24 cellular contexts compared by ENCODE assay signal in genomic region chr1:9085306-9085940, GRCh38. TPM values are rescaled to one million over a fixed set of nuclear protein-coding genes. Genes with fewer than 3 reads are reported as not detected.
DNase-seq lines count a peak whose midpoint lies in the region; ATAC-seq, FAIRE-seq and TF ChIP-seq lines count a peak whose summit lies in the region.
"Had no signal": no experiment of that assay in that cellular context is flagged by ENCODE, and none has a peak within 500 bp of the region (broad histone marks: within the 10 kb centered on the region; RNA-seq: fewer than 3 reads in every experiment).

No MANE protein-coding gene starts in this region.

- H3K9ac ChIP-seq in astrocyte (ENCODE audit: low read length) (no peak overlapping the region), smooth muscle cell (ENCODE audit: low read depth) (no peak overlapping the region)

- H3K4me1 Mint-ChIP-seq in astrocyte (ENCODE audit: low read depth, unreplicated experiment) (peaks cover 17% of the 10 kb centered on the region), T-helper 17 cell (peaks cover 3% of the 10 kb centered on the region)
- peaks cover 0 to 7% (median 5%) of the 10 kb centered on the region in 3 donors for H3K4me1 Mint-ChIP-seq in CD8-positive, alpha-beta memory T cell

- peaks cover 10% of the 10 kb centered on the region for H3F3A ChIP-seq in smooth muscle cell (ENCODE audit: low read depth)

- H3K36me3 ChIP-seq in astrocyte (ENCODE audit: insufficient read depth, low read length) (no peaks in the 10 kb centered on the region), hepatocyte (replicated peaks; ENCODE audit: insufficient read depth, low read depth) (no peaks in the 10 kb centered on the region), smooth muscle cell (ENCODE audit: low read depth) (no peaks in the 10 kb centered on the region)
- no peaks in the 10 kb centered on the region for H3K36me3 ChIP-seq in CD8-positive, alpha-beta memory T cell (ENCODE audit: insufficient read depth, low read length)
- H3K36me3 ChIP-seq: brain microvascular endothelial cell, left lung, stomach, upper lobe of right lung had no signal

- peaks cover 5% of the 10 kb centered on the region for H3K9me3 ChIP-seq in astrocyte (ENCODE audit: insufficient read depth, low read depth, low read length)
- no peaks in the 10 kb centered on the region for H3K9me3 ChIP-seq in hepatocyte (ENCODE audit: low read depth)
- H3K9me3 ChIP-seq in smooth muscle cell (replicated peaks; ENCODE audit: low read depth): no peaks in the 10 kb centered on the region
- no peaks in the 10 kb centered on the region for H3K9me3 ChIP-seq in T-helper 17 cell (ENCODE audit: control insufficient read depth, low read length, poor library complexity, severe bottlenecking)
- no peaks in the 10 kb centered on the region for H3K9me3 ChIP-seq in CD8-positive, alpha-beta memory T cell (ENCODE audit: low read length)
- H3K9me3 ChIP-seq: left lung, mucosa of descending colon, stomach, upper lobe of right lung had no signal

- peaks cover 7% of the 10 kb centered on the region for H3K9me3 Mint-ChIP-seq in astrocyte (ENCODE audit: unreplicated experiment)
- H3K9me3 Mint-ChIP-seq in CD8-positive, alpha-beta memory T cell: peaks cover 0 to 2% (median 0%) of the 10 kb centered on the region in 5 donors

- WGBS in hepatocyte (ENCODE audit: low lambda C conversion rate, missing lambda C conversion rate): 54% methylated on average over 7 of the region's 7 CpGs
- 57% methylated on average over 7 of the region's 7 CpGs for WGBS in smooth muscle cell (ENCODE audit: low lambda C conversion rate)

- H3K4me3 ChIP-seq in HL-60 (replicated peaks; ENCODE audit: insufficient read depth, low read length) (no peak overlapping the region), astrocyte (ENCODE audit: insufficient read depth, low read depth, low read length) (no peak overlapping the region), hepatocyte (no peak overlapping the region), smooth muscle cell (no peak overlapping the region)
- no peak overlapping the region for H3K4me3 ChIP-seq in CD8-positive, alpha-beta memory T cell (ENCODE audit: low read length)
- H3K4me3 ChIP-seq: left lung, mucosa of descending colon, stomach, upper lobe of right lung had no signal

- DNase-seq in HL-60 (ENCODE audit: low read depth in 1 of 2, low spot score in 1 of 2) (peak in 1 of 2 experiments; percentile 21), astrocyte (ENCODE audit: low read depth) (peak; percentile 45), hepatocyte (ENCODE audit: low spot score) (no peak), smooth muscle cell (lab: John Stamatoyannopoulos, UW; ENCODE audit: unreplicated experiment) (no peak), T-helper 17 cell (no peak)
- DNase-seq in CD8-positive, alpha-beta memory T cell: no peak
- DNase-seq: activated CD4-positive, CD25-positive, alpha-beta regulatory T cell treated with anti-CD3 and anti-CD28 coated beads, Interleukin-2, amount 50 U/mL, for 72 hours; AML-193; dermis blood vessel endothelial cell; GDM1; left lung; occipital lobe; OCI-M1; stimulated activated CD4-positive, alpha-beta T cell treated with anti-CD3 and anti-CD28 coated beads, Interleukin-2, amount 100 ng/mL, for 24 hours; stomach; T-helper 9 cell; upper lobe of right lung had no signal

- H3K4me2 ChIP-seq in astrocyte (ENCODE audit: low read length) (no peak overlapping the region), hepatocyte (no peak overlapping the region), smooth muscle cell (peak overlapping the region; percentile 55)

- CTCF ChIA-PET in CD8-positive, alpha-beta memory T cell (lab: Charles Lee): interaction anchor here (0.7 kb wide), 1 partner anchor 11 kb away, joined by 3 read pairs; no protein-coding TSS in a partner anchor

- H3K27ac ChIP-seq in HL-60 (replicated peaks) (peak overlapping the region; percentile 57), astrocyte (ENCODE audit: low read depth, low read length) (no peak overlapping the region), hepatocyte (peak overlapping the region; percentile 39), smooth muscle cell (ENCODE audit: low read depth) (peak overlapping the region; percentile 8)
- no peak overlapping the region for H3K27ac ChIP-seq in CD8-positive, alpha-beta memory T cell (ENCODE audit: low read depth, low read length)
- H3K27ac ChIP-seq: brain microvascular endothelial cell, upper lobe of right lung had no signal

- H3K4me1 ChIP-seq in astrocyte (ENCODE audit: insufficient read depth, low read length) (peaks cover 23% of the 10 kb centered on the region), hepatocyte (ENCODE audit: insufficient read depth) (peaks cover 11% of the 10 kb centered on the region), smooth muscle cell (ENCODE audit: low read depth) (peaks cover 5% of the 10 kb centered on the region)
- H3K4me1 ChIP-seq in CD8-positive, alpha-beta memory T cell (ENCODE audit: insufficient read depth, low read length): no peaks in the 10 kb centered on the region

- H4K20me1 ChIP-seq in astrocyte (ENCODE audit: insufficient read depth, low read length) (no peaks in the 10 kb centered on the region), hepatocyte (ENCODE audit: insufficient read depth, poor library complexity, severe bottlenecking) (no peaks in the 10 kb centered on the region), smooth muscle cell (ENCODE audit: low read depth) (no peaks in the 10 kb centered on the region)

- TF ChIP-seq CTCF in HL-60 (IDR thresholded peaks at IDR 0.05; ENCODE audit: insufficient read depth, low read length) (no peak), astrocyte (IDR thresholded peaks at IDR 0.05; ENCODE audit: insufficient read depth, low read depth, low read length) (no peak), hepatocyte (IDR thresholded peaks at IDR 0.05; ENCODE audit: poor library complexity) (no peak), smooth muscle cell (IDR thresholded peaks at IDR 0.05; ENCODE audit: borderline replicate concordance, insufficient read depth, poor library complexity, severe bottlenecking) (no peak)

- H3K79me2 ChIP-seq in astrocyte (ENCODE audit: insufficient read depth, low read length) (no peaks in the 10 kb centered on the region), hepatocyte (no peaks in the 10 kb centered on the region), smooth muscle cell (ENCODE audit: low read depth) (no peaks in the 10 kb centered on the region)

- peaks cover 2% of the 10 kb centered on the region for H3K36me3 Mint-ChIP-seq in astrocyte (ENCODE audit: low read depth, unreplicated experiment)
- peaks cover 3% of the 10 kb centered on the region for H3K36me3 Mint-ChIP-seq in T-helper 17 cell (ENCODE audit: low read depth)
- peaks cover 0 to 5% (median 0%) of the 10 kb centered on the region in 3 donors for H3K36me3 Mint-ChIP-seq in CD8-positive, alpha-beta memory T cell
- H3K36me3 Mint-ChIP-seq: activated naive CD8-positive, alpha-beta T cell had no signal

- no peaks in the 10 kb centered on the region for H3K9me2 ChIP-seq in hepatocyte (replicated peaks; ENCODE audit: insufficient read depth)

- no peak overlapping the region for H3K4me3 Mint-ChIP-seq in astrocyte (ENCODE audit: unreplicated experiment)
- no peak overlapping the region for H3K4me3 Mint-ChIP-seq in T-helper 17 cell
- H3K4me3 Mint-ChIP-seq in CD8-positive, alpha-beta memory T cell: no peak overlapping the region
- H3K4me3 Mint-ChIP-seq: activated naive CD8-positive, alpha-beta T cell had no signal

- no peak overlapping the region for H2AFZ ChIP-seq in astrocyte (ENCODE audit: low read depth, low read length)
- no peak overlapping the region for H2AFZ ChIP-seq in hepatocyte
- H2AFZ ChIP-seq in smooth muscle cell (ENCODE audit: low read depth): no peak overlapping the region

- H3K27me3 ChIP-seq in HL-60 (ENCODE audit: insufficient read depth, poor library complexity, severe bottlenecking): no peaks in the 10 kb centered on the region
- peaks cover 28% of the 10 kb centered on the region for H3K27me3 ChIP-seq in astrocyte (ENCODE audit: insufficient read depth, low read length)
- no peaks in the 10 kb centered on the region for H3K27me3 ChIP-seq in hepatocyte
- H3K27me3 ChIP-seq in smooth muscle cell (ENCODE audit: low read depth): no peaks in the 10 kb centered on the region
- peaks cover 4% of the 10 kb centered on the region for H3K27me3 ChIP-seq in CD8-positive, alpha-beta memory T cell (ENCODE audit: insufficient read depth, low read length, poor library complexity, severe bottlenecking)
- H3K27me3 ChIP-seq: brain microvascular endothelial cell, left lung, upper lobe of right lung had no signal

- FAIRE-seq in astrocyte (lab: Jason Lieb, UNC): peak; percentile 64

- peaks cover 15% of the 10 kb centered on the region for H3K27me3 Mint-ChIP-seq in astrocyte (ENCODE audit: low read depth, unreplicated experiment)
- peaks cover 21% of the 10 kb centered on the region for H3K27me3 Mint-ChIP-seq in T-helper 17 cell
- peaks cover 15 to 20% of the 10 kb centered on the region in 2 donors for H3K27me3 Mint-ChIP-seq in CD8-positive, alpha-beta memory T cell

- POLR2A ChIA-PET in CD8-positive, alpha-beta memory T cell (lab: Charles Lee): no interaction called here

- peak overlapping the region; percentile 28 for H3K27ac Mint-ChIP-seq in astrocyte (ENCODE audit: unreplicated experiment)
- no peak overlapping the region for H3K27ac Mint-ChIP-seq in T-helper 17 cell
- H3K27ac Mint-ChIP-seq in CD8-positive, alpha-beta memory T cell: no peak overlapping the region
- H3K27ac Mint-ChIP-seq: activated naive CD8-positive, alpha-beta T cell had no signal

- ATAC-seq in T-helper 17 cell (no peak), HG03097 (IDR thresholded peaks at IDR 0.05; ENCODE audit: low FRiP score, unreplicated experiment) (no peak), GM21423 (IDR thresholded peaks at IDR 0.05; ENCODE audit: unreplicated experiment) (no peak)

RNA-seq across cellular contexts. Expression of gene SLC2A5, which starts 16.0 kb away (rescaled TPM):
- total RNA-seq in astrocyte: 0.79 and 2.6 TPM in 2 replicates
- 7.2 TPM in 2 replicates for total RNA-seq in hepatocyte
- 7.1 and 8.2 TPM in 2 replicates for polyA plus RNA-seq in hepatocyte
- 0.04 and 0.09 TPM in 2 replicates for total RNA-seq in smooth muscle cell
- not detected in 2 replicates for polyA plus RNA-seq in smooth muscle cell
- under 1 TPM in 1 of 2 donors, not detected in 1; 0.85 TPM for total RNA-seq in T-helper 17 cell
- total RNA-seq in CD8-positive, alpha-beta memory T cell: not detected
- polyA plus RNA-seq in CD8-positive, alpha-beta memory T cell: not detected
- total RNA-seq: epithelial cell of proximal tubule had no signal

RNA-seq across cellular contexts. Expression of gene GPR157, which starts 43.5 kb away (rescaled TPM):
- 5.4 and 8.2 TPM in 2 replicates for total RNA-seq in astrocyte
- 15.3 and 18.6 TPM in 2 replicates for total RNA-seq in hepatocyte
- 6.9 and 14.4 TPM in 2 replicates for polyA plus RNA-seq in hepatocyte
- total RNA-seq in smooth muscle cell: 2.8 and 4.4 TPM in 2 replicates
- polyA plus RNA-seq in smooth muscle cell: 1.6 and 2.7 TPM in 2 replicates
- total RNA-seq in T-helper 17 cell: 1 to 10 TPM; 4.4 to 5.6 TPM
- total RNA-seq in CD8-positive, alpha-beta memory T cell: 1 to 10 TPM; 3.1 to 4.7 TPM
- polyA plus RNA-seq in CD8-positive, alpha-beta memory T cell: 3.0 TPM

RNA-seq across cellular contexts. Expression of gene SLC2A7, which starts 59.2 kb away (rescaled TPM):
- not detected in 2 replicates for total RNA-seq in astrocyte
- 0.16 and 0.27 TPM in 2 replicates for total RNA-seq in hepatocyte
- 0.13 and 0.40 TPM in 2 replicates for polyA plus RNA-seq in hepatocyte
- total RNA-seq in smooth muscle cell: not detected in 2 replicates
- polyA plus RNA-seq in smooth muscle cell: not detected in 2 replicates
- total RNA-seq in T-helper 17 cell: not detected
- total RNA-seq in CD8-positive, alpha-beta memory T cell: not detected
- not detected for polyA plus RNA-seq in CD8-positive, alpha-beta memory T cell
- total RNA-seq: epithelial cell of proximal tubule, mucosa of descending colon, occipital lobe, sciatic nerve, stomach, upper lobe of right lung had no signal
- polyA plus RNA-seq: stomach had no signal

Comparison
In these comparisons a context has a peak if more than half of its experiments do, and no peak if none do; other contexts are left out.
1. H3K27ac ChIP-seq: peak in HL-60 (single experiment), hepatocyte (single experiment) and smooth muscle cell (single experiment); none in astrocyte (single experiment) and CD8-positive, alpha-beta memory T cell (single experiment).